ENCODE assay signal across 1 cellular context in the genomic region with DNA sequence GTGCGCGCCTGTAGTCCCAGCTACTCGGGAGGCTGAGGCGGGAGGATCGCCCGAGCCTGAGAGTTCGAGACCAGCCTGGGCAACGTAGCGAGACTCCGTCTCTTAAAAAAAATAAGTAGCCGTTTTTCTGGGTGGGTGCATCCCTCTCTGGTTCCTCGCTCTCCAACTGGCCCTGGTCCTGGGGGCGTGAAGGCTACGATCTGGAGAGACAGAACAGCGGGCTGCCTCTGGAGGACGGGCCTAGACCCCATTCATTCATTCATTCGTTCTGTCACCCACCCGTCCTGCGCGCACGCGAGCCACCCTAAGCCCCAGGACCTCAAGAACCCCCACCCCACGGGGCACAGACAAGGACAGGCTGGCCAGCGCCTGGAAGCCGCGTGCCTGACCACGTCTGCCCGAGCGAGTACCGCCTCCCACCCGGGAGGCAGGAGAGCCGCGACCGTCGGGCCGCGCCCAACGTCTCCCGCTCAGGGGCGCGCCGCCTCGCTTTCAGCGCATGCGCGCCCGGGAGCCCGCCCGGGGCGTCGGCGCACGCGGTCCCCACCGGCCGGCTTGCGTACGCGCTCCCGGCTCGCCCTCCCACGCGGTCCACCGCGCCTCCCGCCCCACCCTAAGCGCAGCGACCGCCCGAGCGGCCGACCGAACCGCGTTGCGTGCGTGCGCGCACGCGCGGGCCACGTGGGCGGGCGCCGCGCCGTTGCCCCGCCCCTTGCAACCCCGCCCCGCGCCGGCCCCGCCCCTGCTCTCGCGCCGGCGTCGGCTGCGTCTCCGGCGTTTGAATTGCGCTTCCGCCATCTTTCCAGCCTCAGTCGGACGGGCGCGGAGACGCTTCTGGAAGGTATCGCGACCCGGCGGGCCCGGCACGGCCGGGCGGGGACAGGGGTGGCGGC.
TF ChIP-seq lines count a peak whose summit lies in the region.

Gene RAN (plus strand): TSS at position 781 of the 893 bp plus-strand sequence. CDS start 528 bp downstream, outside the sequence.

TF ChIP-seq in HepG2, 621 proteins besides CTCF, POLR2A, EP300 and RAD21 (continued from another document and continues in another):
- TF ChIP-seq, protein P1, sequence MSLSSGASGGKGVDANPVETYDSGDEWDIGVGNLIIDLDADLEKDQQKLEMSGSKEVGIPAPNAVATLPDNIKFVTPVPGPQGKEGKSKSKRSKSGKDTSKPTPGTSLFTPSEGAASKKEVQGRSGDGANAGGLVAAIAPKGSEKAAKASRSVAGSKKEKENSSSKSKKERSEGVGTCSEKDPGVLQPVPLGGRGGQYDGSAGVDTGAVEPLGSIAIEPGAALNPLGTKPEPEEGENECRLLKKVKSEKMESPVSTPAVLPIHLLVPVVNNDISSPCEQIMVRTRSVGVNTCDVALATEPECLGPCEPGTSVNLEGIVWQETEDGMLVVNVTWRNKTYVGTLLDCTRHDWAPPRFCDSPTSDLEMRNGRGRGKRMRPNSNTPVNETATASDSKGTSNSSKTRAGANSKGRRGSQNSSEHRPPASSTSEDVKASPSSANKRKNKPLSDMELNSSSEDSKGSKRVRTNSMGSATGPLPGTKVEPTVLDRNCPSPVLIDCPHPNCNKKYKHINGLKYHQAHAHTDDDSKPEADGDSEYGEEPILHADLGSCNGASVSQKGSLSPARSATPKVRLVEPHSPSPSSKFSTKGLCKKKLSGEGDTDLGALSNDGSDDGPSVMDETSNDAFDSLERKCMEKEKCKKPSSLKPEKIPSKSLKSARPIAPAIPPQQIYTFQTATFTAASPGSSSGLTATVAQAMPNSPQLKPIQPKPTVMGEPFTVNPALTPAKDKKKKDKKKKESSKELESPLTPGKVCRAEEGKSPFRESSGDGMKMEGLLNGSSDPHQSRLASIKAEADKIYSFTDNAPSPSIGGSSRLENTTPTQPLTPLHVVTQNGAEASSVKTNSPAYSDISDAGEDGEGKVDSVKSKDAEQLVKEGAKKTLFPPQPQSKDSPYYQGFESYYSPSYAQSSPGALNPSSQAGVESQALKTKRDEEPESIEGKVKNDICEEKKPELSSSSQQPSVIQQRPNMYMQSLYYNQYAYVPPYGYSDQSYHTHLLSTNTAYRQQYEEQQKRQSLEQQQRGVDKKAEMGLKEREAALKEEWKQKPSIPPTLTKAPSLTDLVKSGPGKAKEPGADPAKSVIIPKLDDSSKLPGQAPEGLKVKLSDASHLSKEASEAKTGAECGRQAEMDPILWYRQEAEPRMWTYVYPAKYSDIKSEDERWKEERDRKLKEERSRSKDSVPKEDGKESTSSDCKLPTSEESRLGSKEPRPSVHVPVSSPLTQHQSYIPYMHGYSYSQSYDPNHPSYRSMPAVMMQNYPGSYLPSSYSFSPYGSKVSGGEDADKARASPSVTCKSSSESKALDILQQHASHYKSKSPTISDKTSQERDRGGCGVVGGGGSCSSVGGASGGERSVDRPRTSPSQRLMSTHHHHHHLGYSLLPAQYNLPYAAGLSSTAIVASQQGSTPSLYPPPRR (CRISPR knock-in tag; IDR thresholded peaks at IDR 0.05; ENCODE audit: borderline replicate concordance), result peak; percentile 28; the same call in 1 of the 2 replicates
- TF ChIP-seq ZNF253 (CRISPR knock-in tag; IDR thresholded peaks at IDR 0.05; ENCODE audit: borderline replicate concordance) (no peak), SUZ12 (IDR thresholded peaks at IDR 0.05; ENCODE audit: low read depth, low read length) (no peak), ATF1 (CRISPR knock-in tag; IDR thresholded peaks at IDR 0.05) (no peak), ZNF331 (CRISPR knock-in tag; IDR thresholded peaks at IDR 0.05) (peak; percentile 9; the same call in 1 of the 2 replicates), ZNF460 (CRISPR knock-in tag; IDR thresholded peaks at IDR 0.05; ENCODE audit: borderline replicate concordance) (peak; percentile 1; the same call in 1 of the 2 replicates), SMARCC2 (IDR thresholded peaks at IDR 0.05) (no peak), ZNF670 (CRISPR knock-in tag; IDR thresholded peaks at IDR 0.05; ENCODE audit: borderline replicate concordance) (peak; percentile 66; the same call in 1 of the 2 replicates), NR2F1 (CRISPR knock-in tag; IDR thresholded peaks at IDR 0.05) (no peak), KLF6 (CRISPR knock-in tag; IDR thresholded peaks at IDR 0.05) (no peak; the same call in 1 of the 2 replicates), NFATC3 (CRISPR knock-in tag; IDR thresholded peaks at IDR 0.05) (no peak), ZNF615 (CRISPR knock-in tag; IDR thresholded peaks at IDR 0.05; ENCODE audit: borderline replicate concordance) (no peak), ZNF577 (CRISPR knock-in tag; IDR thresholded peaks at IDR 0.05; ENCODE audit: borderline replicate concordance, low read depth) (no peak), ZMYM2 (CRISPR knock-in tag; IDR thresholded peaks at IDR 0.05) (peak; percentile 91), ZNF205 (CRISPR knock-in tag; IDR thresholded peaks at IDR 0.05) (0 out of 2 replicates have a peak, but pooled peaks have one; percentile 50), ZSCAN20 (CRISPR knock-in tag; IDR thresholded peaks at IDR 0.05; ENCODE audit: borderline replicate concordance) (peak; percentile 65; the same call in 1 of the 2 replicates), ZBTB37 (CRISPR knock-in tag; IDR thresholded peaks at IDR 0.05) (no peak), HDAC2 (CRISPR knock-in tag; IDR thresholded peaks at IDR 0.05) (no peak), TRIM24 (CRISPR knock-in tag; IDR thresholded peaks at IDR 0.05) (no peak), THYN1 (CRISPR knock-in tag; IDR thresholded peaks at IDR 0.05; ENCODE audit: borderline replicate concordance, low read depth) (no peak), KAT2B (IDR thresholded peaks at IDR 0.05; ENCODE audit: borderline replicate concordance, low read depth, low read length) (no peak), RFXANK (CRISPR knock-in tag; IDR thresholded peaks at IDR 0.05) (no peak), KIAA2018 (CRISPR knock-in tag; IDR thresholded peaks at IDR 0.05; ENCODE audit: borderline replicate concordance) (no peak), ZNF512B (CRISPR knock-in tag; IDR thresholded peaks at IDR 0.05; ENCODE audit: borderline replicate concordance) (no peak), FOXP1 (IDR thresholded peaks at IDR 0.05) (no peak), FOXP1 (CRISPR knock-in tag; IDR thresholded peaks at IDR 0.05) (no peak), ZNF180 (CRISPR knock-in tag; IDR thresholded peaks at IDR 0.05; ENCODE audit: borderline replicate concordance, low read depth) (no peak), CHCHD3 (CRISPR knock-in tag; IDR thresholded peaks at IDR 0.05) (no peak), AGO2 (optimal IDR thresholded peaks at IDR 0.05; ENCODE audit: low read depth, low read length) (peak; percentile 61), CAMTA2 (CRISPR knock-in tag; IDR thresholded peaks at IDR 0.05; ENCODE audit: borderline replicate concordance) (no peak), TP53 (CRISPR knock-in tag; conservative IDR thresholded peaks at IDR 0.05) (no peak; the same call in 1 of the 2 replicates), TEAD2 (CRISPR knock-in tag; IDR thresholded peaks at IDR 0.05) (peak; percentile 77; the same call in 1 of the 2 replicates), CCAR2 (optimal IDR thresholded peaks at IDR 0.05; ENCODE audit: low read depth, low read length) (no peak)
- TF ChIP-seq, protein P2, sequence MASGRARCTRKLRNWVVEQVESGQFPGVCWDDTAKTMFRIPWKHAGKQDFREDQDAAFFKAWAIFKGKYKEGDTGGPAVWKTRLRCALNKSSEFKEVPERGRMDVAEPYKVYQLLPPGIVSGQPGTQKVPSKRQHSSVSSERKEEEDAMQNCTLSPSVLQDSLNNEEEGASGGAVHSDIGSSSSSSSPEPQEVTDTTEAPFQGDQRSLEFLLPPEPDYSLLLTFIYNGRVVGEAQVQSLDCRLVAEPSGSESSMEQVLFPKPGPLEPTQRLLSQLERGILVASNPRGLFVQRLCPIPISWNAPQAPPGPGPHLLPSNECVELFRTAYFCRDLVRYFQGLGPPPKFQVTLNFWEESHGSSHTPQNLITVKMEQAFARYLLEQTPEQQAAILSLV (CRISPR knock-in tag; IDR thresholded peaks at IDR 0.05; ENCODE audit: borderline replicate concordance), result peak; percentile 36; the same call in 1 of the 2 replicates
- TF ChIP-seq, protein P3, sequence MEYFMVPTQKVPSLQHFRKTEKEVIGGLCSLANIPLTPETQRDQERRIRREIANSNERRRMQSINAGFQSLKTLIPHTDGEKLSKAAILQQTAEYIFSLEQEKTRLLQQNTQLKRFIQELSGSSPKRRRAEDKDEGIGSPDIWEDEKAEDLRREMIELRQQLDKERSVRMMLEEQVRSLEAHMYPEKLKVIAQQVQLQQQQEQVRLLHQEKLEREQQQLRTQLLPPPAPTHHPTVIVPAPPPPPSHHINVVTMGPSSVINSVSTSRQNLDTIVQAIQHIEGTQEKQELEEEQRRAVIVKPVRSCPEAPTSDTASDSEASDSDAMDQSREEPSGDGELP (IDR thresholded peaks at IDR 0.05; ENCODE audit: borderline replicate concordance, low read depth), result no peak
